Comparison of ENCODE assay signal across 8 cellular contexts in genomic region chr12:51262758-51263177, GRCh38. TPM values are rescaled to one million over a fixed set of nuclear protein-coding genes. Genes with fewer than 3 reads are reported as not detected.
DNase-seq lines count a peak whose midpoint lies in the region; ATAC-seq and TF ChIP-seq lines count a peak whose summit lies in the region.

No MANE protein-coding gene starts in this region.

- intact Hi-C loops in thyroid gland (cut with DNase I), result no loop called here

- TF ChIP-seq CTCF in BJ (IDR thresholded peaks at IDR 0.05; ENCODE audit: insufficient read depth, low read depth, low read length) (peak; percentile 58), GM20000 (IDR thresholded peaks at IDR 0.05; ENCODE audit: extremely low read depth, missing control alignments) (peak; percentile 7), fibroblast of the aortic adventitia (IDR thresholded peaks at IDR 0.05; ENCODE audit: insufficient read depth, low read length) (no peak), thyroid gland (IDR thresholded peaks at IDR 0.05) (peak in 4 of 6 experiments; percentile 20 to 53 (median 42))

- H3K9me3 ChIP-seq in SJSA1 (replicated peaks) (no peaks in the 10 kb centered on the region), thyroid gland (no peaks in the 10 kb centered on the region)

- H3K4me3 ChIP-seq in BJ (ENCODE audit: low read depth, low read length), result no peak overlapping the region
- no peak overlapping the region for H3K4me3 ChIP-seq in SJSA1
- H3K4me3 ChIP-seq in fibroblast of the aortic adventitia (ENCODE audit: low read depth, low read length), result no peak overlapping the region
- no peak overlapping the region for H3K4me3 ChIP-seq in thyroid gland (replicated peaks in 1 of 3)

- no peaks in the 10 kb centered on the region for H3K27me3 ChIP-seq in BJ (ENCODE audit: control insufficient read depth, insufficient read depth, low read length)
- H3K27me3 ChIP-seq in SJSA1 (replicated peaks), result no peaks in the 10 kb centered on the region
- no peaks in the 10 kb centered on the region for H3K27me3 ChIP-seq in thyroid gland

- DNase-seq in BJ (ENCODE audit: low read depth), result no peak
- no peak for DNase-seq in GM20000 (ENCODE audit: low spot score)
- peak; percentile 57 to 63 for DNase-seq in SJSA1 (ENCODE audit: low read depth in 1 of 2, low spot score in 2 of 2)
- peak; percentile 45 for DNase-seq in fibroblast of the aortic adventitia (ENCODE audit: low read depth)
- DNase-seq in thyroid gland, result peak; percentile 78 to 79
- no peak for DNase-seq in foreskin melanocyte
- no peak for DNase-seq in T-helper 9 cell

- ATAC-seq in HG02588 (IDR thresholded peaks at IDR 0.05; ENCODE audit: unreplicated experiment), result no peak

- POLR2A ChIA-PET in BJ (lab: Charles Lee), result no interaction called here

- CTCF ChIA-PET in BJ (lab: Yijun Ruan, JAX), result interaction anchor here (0.6 to 1.9 kb wide), 7 partner anchors 10 to 1801 kb away, joined by 3 to 18 read pairs (median 3); no protein-coding TSS in a partner anchor

- H3K36me3 ChIP-seq in BJ (ENCODE audit: control insufficient read depth, insufficient read depth, low read length), result no peaks in the 10 kb centered on the region; the same call in 1 of the 2 replicates
- H3K36me3 ChIP-seq in SJSA1, result peaks cover 21% of the 10 kb centered on the region
- H3K36me3 ChIP-seq in thyroid gland, result no peaks in the 10 kb centered on the region

- peak overlapping the region; percentile 17 for H3K27ac ChIP-seq in SJSA1
- H3K27ac ChIP-seq in thyroid gland, result no peak overlapping the region

- no peak for TF ChIP-seq POLR2A in thyroid gland (IDR thresholded peaks at IDR 0.05)

- H3K4me1 ChIP-seq in SJSA1 (replicated peaks), result peaks cover 11% of the 10 kb centered on the region
- H3K4me1 ChIP-seq in thyroid gland, result peaks cover 0 to 3% of the 10 kb centered on the region in 2 donors

- 32 to 41% methylated on average over 7 of the region's 7 CpGs for WGBS in thyroid gland, 2 donors

RNA-seq across cellular contexts. Expression of gene SMAGP, which starts 7.4 kb away (rescaled TPM):
- 54.7 and 57.6 TPM in 2 replicates for polyA plus RNA-seq in BJ (2011; rRNA removed)
- 28.0 and 30.1 TPM in 2 replicates for polyA minus RNA-seq in BJ (2011; rRNA and poly(A)+ RNA removed)
- total RNA-seq in SJSA1 (2014; rRNA removed; shearing (Covaris generic)), result 22.8 and 32.5 TPM in 2 replicates
- total RNA-seq in fibroblast of the aortic adventitia (ENCODE audit: low replicate concordance), result 9.6 and 29.3 TPM in 2 replicates
- total RNA-seq in thyroid gland, result 10 to 100 TPM in 1 of 4 donors, 1 to 10 TPM in 3; 3.0 to 10.5 (median 4.8) TPM

RNA-seq across cellular contexts. Expression of gene DAZAP2, which starts 24.1 kb away (rescaled TPM):
- 288 and 433 TPM in 2 replicates for polyA plus RNA-seq in BJ (2011; rRNA removed)
- 150 and 244 TPM in 2 replicates for polyA minus RNA-seq in BJ (2011; rRNA and poly(A)+ RNA removed)
- total RNA-seq in SJSA1 (2014; rRNA removed; shearing (Covaris generic)), result 79.9 and 153 TPM in 2 replicates
- total RNA-seq in fibroblast of the aortic adventitia (ENCODE audit: low replicate concordance) (58.1 and 125 TPM in 2 replicates), thyroid gland (100 to 1,000 TPM; 238 to 452 (median 323) TPM)

RNA-seq across cellular contexts. Expression of gene POU6F1, which starts 44.9 kb away (rescaled TPM):
- 2.5 and 4.7 TPM in 2 replicates for polyA plus RNA-seq in BJ (2011; rRNA removed)
- 2.5 and 3.7 TPM in 2 replicates for polyA minus RNA-seq in BJ (2011; rRNA and poly(A)+ RNA removed)
- total RNA-seq in SJSA1 (2014; rRNA removed; shearing (Covaris generic)), result 1.2 and 5.8 TPM in 2 replicates
- total RNA-seq in fibroblast of the aortic adventitia (ENCODE audit: low replicate concordance), result 3.5 and 5.7 TPM in 2 replicates
- total RNA-seq in thyroid gland, result 10 to 100 TPM; 13.8 to 16.6 (median 14.5) TPM

Comparison
In these comparisons a context has a peak if more than half of its experiments do, and no peak if none do; other contexts are left out.
1. DNase-seq: peak in SJSA1 (2 of 2), fibroblast of the aortic adventitia (single experiment) and thyroid gland (2 of 2); none in BJ (single experiment), GM20000 (single experiment), foreskin melanocyte (single experiment) and T-helper 9 cell (single experiment).